ENCODE assay signal across 24 cellular contexts in genomic region chr7:27249724-27250636, GRCh38. TPM values are rescaled to one million over a fixed set of nuclear protein-coding genes. Genes with fewer than 3 reads are reported as not detected.
"Had no signal": no experiment of that assay in that cellular context is flagged by ENCODE, and none has a peak within 500 bp of the region (broad histone marks: within the 10 kb centered on the region; RNA-seq: fewer than 3 reads in every experiment).

No MANE protein-coding gene starts in this region.

- H3K27ac ChIP-seq: ascending aorta, breast epithelium, epithelial cell of prostate, suprapubic skin had no signal

- H3K27ac Mint-ChIP-seq: progenitor cell of endocrine pancreas, type B pancreatic cell, WTC11 had no signal

- DNase-seq: activated CD4-positive, alpha-beta T cell treated with anti-CD3 and anti-CD28 coated beads for 48 hours; activated CD8-positive, alpha-beta memory T cell treated with anti-CD3 and anti-CD28 coated beads for 24 hours; activated naive CD4-positive, alpha-beta T cell treated with anti-CD3 and anti-CD28 coated beads, Interleukin-2, amount 10 ng/mL, durations not matched to agents 7 days and 5 days; cerebellar nuclear complex; effector memory CD4-positive, alpha-beta T cell; foreskin melanocyte; head of caudate nucleus; nucleus accumbens; right cardiac atrium; small intestine; stimulated activated CD4-positive, alpha-beta T cell treated with anti-CD3 and anti-CD28 coated beads, Interleukin-4, amount 100 ng/mL, for 4 hours; stimulated activated CD8-positive, alpha-beta memory T cell treated with anti-CD3 and anti-CD28 coated beads, Interleukin-4, amount 100 ng/mL, for 48 hours; stimulated activated naive CD8-positive, alpha-beta T cell treated with anti-CD3 and anti-CD28 coated beads, Interleukin-15, Interleukin-2, amounts not matched to agents 100 U/mL and 50 U/mL, for 24 hours had no signal

- H3K36me3 ChIP-seq: ascending aorta, breast epithelium, suprapubic skin had no signal

- H3K4me3 ChIP-seq: ascending aorta, breast epithelium, lung, suprapubic skin had no signal

- FAIRE-seq: small intestine, TTC549 had no signal

- H3K9me3 Mint-ChIP-seq: activated naive CD4-positive, alpha-beta T cell treated with anti-CD3 and anti-CD28 coated beads, Interleukin-2, amount 10 ng/mL, durations not matched to agents 7 days and 5 days; type B pancreatic cell; WTC11 had no signal

- H3K4me3 Mint-ChIP-seq: activated naive CD4-positive, alpha-beta T cell treated with anti-CD3 and anti-CD28 coated beads, Interleukin-2, amount 10 ng/mL, durations not matched to agents 7 days and 5 days had no signal

- H3K36me3 Mint-ChIP-seq: type B pancreatic cell had no signal

- ATAC-seq: right cardiac atrium; stimulated activated naive CD8-positive, alpha-beta T cell treated with anti-CD3 and anti-CD28 coated beads, Interleukin-15, Interleukin-2, amounts not matched to agents 100 U/mL and 50 U/mL, for 24 hours; WTC11 had no signal

- H3K9me3 ChIP-seq: ascending aorta, breast epithelium, suprapubic skin had no signal

RNA-seq across cellular contexts. Expression of gene EVX1, which starts 7.4 kb away (rescaled TPM):
- total RNA-seq: ascending aorta; breast epithelium; fibroblast of lung; lung; progenitor cell of endocrine pancreas; right cardiac atrium; suprapubic skin; T-helper 2 cell treated with Interferon-gamma antibody and Interleukin-4, amounts not matched to agents 100 ng/mL and 5 ng/mL, for 36 hours; WTC11 had no signal
- polyA plus RNA-seq: fibroblast of lung, lung, small intestine had no signal

RNA-seq across cellular contexts. Expression of gene HOXA13, which starts 50.1 kb away (rescaled TPM):
- total RNA-seq: ascending aorta; fibroblast of lung; lung; progenitor cell of endocrine pancreas; right cardiac atrium; T-helper 2 cell treated with Interferon-gamma antibody and Interleukin-4, amounts not matched to agents 100 ng/mL and 5 ng/mL, for 36 hours; WTC11 had no signal
- polyA plus RNA-seq: fibroblast of lung, lung, right cardiac atrium, small intestine had no signal
